10 cellular contexts compared by ENCODE assay signal in genomic region chr2:166727105-166727504, GRCh38.
DNase-seq lines count a peak whose midpoint lies in the region; ATAC-seq lines count a peak whose summit lies in the region.
"Had no signal": no experiment of that assay in that cellular context is flagged by ENCODE, and none has a peak within 500 bp of the region (broad histone marks: within the 10 kb centered on the region; RNA-seq: fewer than 3 reads in every experiment).

No MANE protein-coding gene starts in this region.

- ATAC-seq in GM19372 (IDR thresholded peaks at IDR 0.05; ENCODE audit: low read depth, unreplicated experiment), result peak; percentile 97
- ATAC-seq in HG02852 (IDR thresholded peaks at IDR 0.05; ENCODE audit: unreplicated experiment), result peak; percentile 100
- peak; percentile 100 for ATAC-seq in HG03565 (IDR thresholded peaks at IDR 0.05; ENCODE audit: unreplicated experiment)

- H3K27ac Mint-ChIP-seq in T-helper 2 cell treated with Interferon-gamma antibody and Interleukin-4, amounts not matched to agents 5 μg/mL and 100 μg/mL, for 36 hours, result no peak overlapping the region

- H3K9me3 Mint-ChIP-seq in T-helper 2 cell treated with Interferon-gamma antibody and Interleukin-4, amounts not matched to agents 5 μg/mL and 100 μg/mL, for 36 hours, result peaks cover 4% of the 10 kb centered on the region

- in situ Hi-C loops in HAP-1 (cut with MboI; ENCODE audit: low sequenced_read_pairs), result no loop called here

- peak; percentile 59 for DNase-seq in CD1c-positive myeloid dendritic cell (ENCODE audit: extremely low spot score)
- DNase-seq in activated effector memory CD4-positive, alpha-beta T cell treated with anti-CD3 and anti-CD28 coated beads, Interleukin-2, amount 50 U/mL, for 16 hours, result no peak
- DNase-seq in HAP-1 (ENCODE audit: low spot score in 2 of 2), result no peak
- DNase-seq in central memory CD4-positive, alpha-beta T cell, result no peak
- no peak for DNase-seq in T-helper 2 cell treated with Interferon-gamma antibody and Interleukin-4, amounts not matched to agents 5 μg/mL and 100 μg/mL, for 36 hours (ENCODE audit: low spot score)
- DNase-seq: erythroblast, nucleus accumbens had no signal

- no peaks in the 10 kb centered on the region for H3K36me3 ChIP-seq in HAP-1 (replicated peaks)

- H3K4me1 ChIP-seq in HAP-1, result no peaks in the 10 kb centered on the region

- H3K4me3 ChIP-seq in HAP-1, result no peak overlapping the region

- H3K27me3 Mint-ChIP-seq in T-helper 2 cell treated with Interferon-gamma antibody and Interleukin-4, amounts not matched to agents 5 μg/mL and 100 μg/mL, for 36 hours (ENCODE audit: low read depth), result no peaks in the 10 kb centered on the region

- H3K36me3 Mint-ChIP-seq in T-helper 2 cell treated with Interferon-gamma antibody and Interleukin-4, amounts not matched to agents 5 μg/mL and 100 μg/mL, for 36 hours (ENCODE audit: low read depth), result no peaks in the 10 kb centered on the region

- peaks cover 3% of the 10 kb centered on the region; the same call in 1 of the 2 replicates for H3K27me3 ChIP-seq in HAP-1 (ENCODE audit: low read depth)

- H3K9me3 ChIP-seq in HAP-1, result no peaks in the 10 kb centered on the region

- no peaks in the 10 kb centered on the region for H3K4me1 Mint-ChIP-seq in T-helper 2 cell treated with Interferon-gamma antibody and Interleukin-4, amounts not matched to agents 5 μg/mL and 100 μg/mL, for 36 hours (ENCODE audit: low read depth)

- H3K4me3 Mint-ChIP-seq in T-helper 2 cell treated with Interferon-gamma antibody and Interleukin-4, amounts not matched to agents 5 μg/mL and 100 μg/mL, for 36 hours, result no peak overlapping the region
